ENCODE assay signal across 8 cellular contexts in the genomic region with DNA sequence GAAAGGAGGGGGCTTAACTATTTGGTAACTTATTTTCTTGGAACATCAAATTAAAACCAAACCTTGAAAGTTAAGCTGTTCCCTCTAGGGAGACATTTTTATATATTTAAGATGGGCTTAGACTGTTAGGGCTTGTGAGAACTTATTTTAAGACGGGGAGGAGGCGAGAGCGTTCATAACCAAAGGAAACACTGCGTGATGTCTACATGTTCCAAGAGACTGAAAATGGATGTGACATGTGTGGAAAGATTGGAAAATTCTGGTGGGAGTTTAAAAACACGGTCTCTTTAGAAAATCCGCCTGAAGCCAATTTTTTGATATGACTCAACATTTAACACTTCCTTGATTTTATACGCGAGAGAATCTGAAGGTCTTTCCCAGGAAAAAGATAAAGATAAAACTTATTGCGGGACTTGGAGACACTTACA. TPM values are rescaled to one million over a fixed set of nuclear protein-coding genes. Genes with fewer than 3 reads are reported as not detected.
A peak's percentile ranks its signal among the peaks of the same experiment; 100 is the strongest.
DNase-seq lines count a peak whose midpoint lies in the region; ATAC-seq and TF ChIP-seq lines count a peak whose summit lies in the region.

No MANE protein-coding gene starts in this region.

- peak overlapping the region; percentile 99 to 100 (median 99) for H3K27ac Mint-ChIP-seq in CD14-positive monocyte

- H3K9ac ChIP-seq in MM.1S (ENCODE audit: low read length) (peak overlapping the region; percentile 97), colonic mucosa (ENCODE audit: low read depth in 2 of 2, low read length in 2 of 2) (peak overlapping the region; percentile 71 to 99)

- H2AFZ ChIP-seq in MM.1S (ENCODE audit: low read length) = no peak overlapping the region

- H3K4me1 Mint-ChIP-seq in CD14-positive monocyte = peaks cover 54% of the 10 kb centered on the region

- no peaks in the 10 kb centered on the region for H3K9me3 Mint-ChIP-seq in CD14-positive monocyte

- H3F3A ChIP-seq in MM.1S (ENCODE audit: insufficient read depth, low read length) = peaks cover 41% of the 10 kb centered on the region

- H3K79me2 ChIP-seq in MM.1S (ENCODE audit: low read length) = peaks cover 42% of the 10 kb centered on the region

- H3K9me2 ChIP-seq in MM.1S (replicated peaks; ENCODE audit: insufficient read depth, low read length) = no peaks in the 10 kb centered on the region

- intact Hi-C loops in CD14-positive monocyte (cut with micrococcal nuclease) = no loop called here
- intact Hi-C loops in colonic mucosa (cut with DNase I) = no loop called here

- peaks cover 13% of the 10 kb centered on the region for H4K20me1 ChIP-seq in MM.1S (ENCODE audit: insufficient read depth, low read length)

- TF ChIP-seq CTCF in CD14-positive monocyte (IDR thresholded peaks at IDR 0.05) (no peak), MM.1S (IDR thresholded peaks at IDR 0.05; ENCODE audit: low read length) (no peak), colonic mucosa (IDR thresholded peaks at IDR 0.05) (no peak)

- ATAC-seq in GM21447 (IDR thresholded peaks at IDR 0.05; ENCODE audit: unreplicated experiment) = no peak
- ATAC-seq in HG02938 (IDR thresholded peaks at IDR 0.05; ENCODE audit: unreplicated experiment) = no peak
- no peak for ATAC-seq in GM18858 (IDR thresholded peaks at IDR 0.05; ENCODE audit: unreplicated experiment)

- no peaks in the 10 kb centered on the region for H3K27me3 Mint-ChIP-seq in CD14-positive monocyte (ENCODE audit: low read depth in 3 of 3)

- H3K9me3 ChIP-seq in MM.1S (replicated peaks; ENCODE audit: insufficient read depth, low read length) (no peaks in the 10 kb centered on the region), colonic mucosa (no peaks in the 10 kb centered on the region), mononuclear cell (ENCODE audit: low read depth, low read length) (no peaks in the 10 kb centered on the region)

- H3K27me3 ChIP-seq in MM.1S (replicated peaks; ENCODE audit: insufficient read depth, low read length) (no peaks in the 10 kb centered on the region), colonic mucosa (no peaks in the 10 kb centered on the region), mononuclear cell (ENCODE audit: insufficient read depth, low read length) (no peaks in the 10 kb centered on the region)

- DNase-seq in CD14-positive monocyte (ENCODE audit: low spot score) = no peak
- no peak for DNase-seq in MM.1S
- DNase-seq in colonic mucosa = no peak
- no peak for DNase-seq in hepatic stellate cell (ENCODE audit: low spot score)

- H3K4me2 ChIP-seq in MM.1S (ENCODE audit: low read depth, low read length) = peak overlapping the region; percentile 55

- H3K36me3 ChIP-seq in MM.1S (replicated peaks; ENCODE audit: insufficient read depth, low read length) (no peaks in the 10 kb centered on the region; the same call in 1 of the 2 replicates), colonic mucosa (no peaks in the 10 kb centered on the region)

- H3K4me3 ChIP-seq in MM.1S (ENCODE audit: low read length) (peak overlapping the region; percentile 93), colonic mucosa (peak overlapping the region; percentile 71), mononuclear cell (ENCODE audit: low read length) (peak overlapping the region; percentile 79)

- peaks cover 20 to 29% of the 10 kb centered on the region in 2 donors for H3K36me3 Mint-ChIP-seq in CD14-positive monocyte

- peak overlapping the region; percentile 83 to 99 for H3K4me3 Mint-ChIP-seq in CD14-positive monocyte

- H3K4me1 ChIP-seq in MM.1S (ENCODE audit: low read length) (peaks cover 36% of the 10 kb centered on the region), colonic mucosa (peaks cover 3% of the 10 kb centered on the region), mononuclear cell (ENCODE audit: insufficient read depth, low read length) (peaks cover 48% of the 10 kb centered on the region)

- H3K27ac ChIP-seq in MM.1S (ENCODE audit: low read length) = peak overlapping the region; percentile 99; the same call in 1 of the 2 replicates
- peak overlapping the region; percentile 97 for H3K27ac ChIP-seq in colonic mucosa

RNA-seq across cellular contexts. Expression of a gene that starts 0.7 kb away (rescaled TPM):
- 10 to 100 TPM; 71.7 to 89.7 TPM for polyA plus RNA-seq in CD14-positive monocyte
- total RNA-seq in colonic mucosa = 100 to 1,000 TPM; 152 to 170 TPM
- total RNA-seq in mononuclear cell = 243 TPM

RNA-seq across cellular contexts. Expression of a gene that starts 19.8 kb away (rescaled TPM):
- 10 to 100 TPM; 75.6 to 76.2 TPM for polyA plus RNA-seq in CD14-positive monocyte
- total RNA-seq in colonic mucosa (100 to 1,000 TPM in 1 of 2 donors, 10 to 100 TPM in 1; 76.8 to 115 TPM), mononuclear cell (316 TPM)

RNA-seq across cellular contexts. Expression of a gene that starts 47.1 kb away (rescaled TPM):
- under 1 TPM; 0.03 to 0.12 TPM for polyA plus RNA-seq in CD14-positive monocyte
- total RNA-seq in colonic mucosa (under 1 TPM; 0.12 to 0.13 TPM), mononuclear cell (3.3 TPM)
